ENCODE assay signal across 9 cellular contexts in the genomic region with DNA sequence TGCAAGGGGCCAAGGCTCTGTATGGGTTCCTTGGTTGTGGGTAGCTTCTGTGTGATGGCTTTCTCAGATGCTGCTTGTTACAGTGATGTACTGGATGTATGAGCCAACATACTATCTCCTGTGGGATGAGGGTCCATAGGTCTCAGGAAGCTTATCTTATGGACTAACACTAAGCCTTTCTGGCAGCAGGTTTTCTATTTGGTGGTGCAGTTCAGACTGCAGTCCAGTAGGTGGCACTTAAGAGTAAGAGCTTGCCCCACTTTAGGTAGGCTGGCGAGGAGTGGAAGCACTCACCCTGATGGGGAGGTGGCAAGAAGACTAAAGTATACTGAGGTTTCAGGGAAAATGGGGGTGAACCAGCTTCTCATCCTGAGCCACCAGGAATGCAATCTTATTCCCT.
DNase-seq lines count a peak whose midpoint lies in the region; ATAC-seq lines count a peak whose summit lies in the region.
"Had no signal": no experiment of that assay in that cellular context is flagged by ENCODE, and none has a peak within 500 bp of the region (broad histone marks: within the 10 kb centered on the region; RNA-seq: fewer than 3 reads in every experiment).

No MANE protein-coding gene starts in this region.

- H3K4me1 Mint-ChIP-seq in activated T-helper 2 cell treated with anti-CD3 and anti-CD28 coated beads, Interferon-gamma antibody, Interleukin-2, Interleukin-4, amounts not matched to agents 10 μg/mL and 5 μg/mL and 100 μg/mL, durations not matched to agents 14 hours and 24 hours and 36 hours (ENCODE audit: low read depth): peaks cover 7% of the 10 kb centered on the region

- no peaks in the 10 kb centered on the region for H3K36me3 ChIP-seq in H7 (replicated peaks; ENCODE audit: control insufficient read depth, insufficient read depth, low read length)
- no peaks in the 10 kb centered on the region for H3K36me3 ChIP-seq in aorta (ENCODE audit: control insufficient read depth in 1 of 2, insufficient read depth in 2 of 2, low read length in 1 of 2)
- H3K36me3 ChIP-seq: tibial nerve had no signal

- intact Hi-C loops in activated T-helper 2 cell treated with anti-CD3 and anti-CD28 coated beads, Interferon-gamma antibody, Interleukin-2, Interleukin-4, amounts not matched to agents 10 μg/mL and 5 μg/mL and 100 μg/mL, durations not matched to agents 14 hours and 24 hours and 36 hours (cut with micrococcal nuclease): loop anchor here (1.0 to 10.0 kb wide), 2 partner anchors 209 to 405 kb away; no protein-coding TSS in a partner anchor
- intact Hi-C loops in aorta (cut with DNase I): no loop called here

- no peaks in the 10 kb centered on the region for H3K9me3 Mint-ChIP-seq in activated T-helper 2 cell treated with anti-CD3 and anti-CD28 coated beads, Interferon-gamma antibody, Interleukin-2, Interleukin-4, amounts not matched to agents 10 μg/mL and 5 μg/mL and 100 μg/mL, durations not matched to agents 14 hours and 24 hours and 36 hours

- H3K27me3 ChIP-seq in H7 (ENCODE audit: control insufficient read depth, insufficient read depth, low read length) (no peaks in the 10 kb centered on the region), aorta (ENCODE audit: control insufficient read depth in 1 of 2, insufficient read depth in 2 of 2, low read length in 1 of 2) (no peaks in the 10 kb centered on the region)
- H3K27me3 ChIP-seq: tibial nerve had no signal

- no peak for ATAC-seq in aorta (ENCODE audit: low FRiP score)

- WGBS in aorta, 2 donors: 21 to 34% methylated on average over 1 of the region's 1 CpG

- H3K36me3 Mint-ChIP-seq in activated T-helper 2 cell treated with anti-CD3 and anti-CD28 coated beads, Interferon-gamma antibody, Interleukin-2, Interleukin-4, amounts not matched to agents 10 μg/mL and 5 μg/mL and 100 μg/mL, durations not matched to agents 14 hours and 24 hours and 36 hours (ENCODE audit: low read depth): no peaks in the 10 kb centered on the region

- no peaks in the 10 kb centered on the region for H3K9me3 ChIP-seq in aorta (ENCODE audit: control insufficient read depth, low read length)
- H3K9me3 ChIP-seq: tibial nerve had no signal

- DNase-seq in SIG-M5 treated with dmso at 0.1 percent for 504 hours (lab: John Stamatoyannopoulos, UW; ENCODE audit: unreplicated experiment) (peak; percentile 15), SIG-M5 (lab: John Stamatoyannopoulos, UW) (no peak), H7 (peak; percentile 41), NCI-H526 treated with DMSO at 0.1 percent for 48 hours (lab: John Stamatoyannopoulos, UW) (peak; percentile 15), islet precursor cell (peak; percentile 68), aorta (no peak)
- peak; percentile 8 for DNase-seq in activated T-helper 2 cell treated with anti-CD3 and anti-CD28 coated beads, Interferon-gamma antibody, Interleukin-2, Interleukin-4, amounts not matched to agents 10 μg/mL and 5 μg/mL and 100 μg/mL, durations not matched to agents 14 hours and 24 hours and 36 hours (ENCODE audit: low spot score)
- DNase-seq in stimulated activated CD8-positive, alpha-beta memory T cell treated with anti-CD3 and anti-CD28 coated beads, Interleukin-7, amount 100 ng/mL, for 24 hours (ENCODE audit: low read depth): peak; percentile 3

- H3K4me1 ChIP-seq in aorta (ENCODE audit: control insufficient read depth in 1 of 2, insufficient read depth in 2 of 2, low read length in 2 of 2): no peaks in the 10 kb centered on the region
- H3K4me1 ChIP-seq: tibial nerve had no signal

- H3K27me3 Mint-ChIP-seq in activated T-helper 2 cell treated with anti-CD3 and anti-CD28 coated beads, Interferon-gamma antibody, Interleukin-2, Interleukin-4, amounts not matched to agents 10 μg/mL and 5 μg/mL and 100 μg/mL, durations not matched to agents 14 hours and 24 hours and 36 hours (ENCODE audit: low read depth): peaks cover 3% of the 10 kb centered on the region

- H3K27ac Mint-ChIP-seq in activated T-helper 2 cell treated with anti-CD3 and anti-CD28 coated beads, Interferon-gamma antibody, Interleukin-2, Interleukin-4, amounts not matched to agents 10 μg/mL and 5 μg/mL and 100 μg/mL, durations not matched to agents 14 hours and 24 hours and 36 hours: no peak overlapping the region

- no peak overlapping the region for H3K27ac ChIP-seq in aorta (ENCODE audit: low read depth in 1 of 2, low read length in 2 of 2)
- H3K27ac ChIP-seq: tibial nerve had no signal

- H3K4me3 Mint-ChIP-seq in activated T-helper 2 cell treated with anti-CD3 and anti-CD28 coated beads, Interferon-gamma antibody, Interleukin-2, Interleukin-4, amounts not matched to agents 10 μg/mL and 5 μg/mL and 100 μg/mL, durations not matched to agents 14 hours and 24 hours and 36 hours (ENCODE audit: low read depth): no peak overlapping the region

- H3K4me3 ChIP-seq in H7 (ENCODE audit: insufficient read depth, low read depth, low read length): no peak overlapping the region
- H3K4me3 ChIP-seq in aorta (ENCODE audit: low read length in 2 of 2): no peak overlapping the region
- H3K4me3 ChIP-seq: tibial nerve had no signal

Comparison
In these comparisons a context has a peak if more than half of its experiments do, and no peak if none do; other contexts are left out.
1. DNase-seq: peak in SIG-M5 treated with dmso at 0.1 percent for 504 hours (single experiment), H7 (single experiment), NCI-H526 treated with DMSO at 0.1 percent for 48 hours (single experiment), activated T-helper 2 cell treated with anti-CD3 and anti-CD28 coated beads, Interferon-gamma antibody, Interleukin-2, Interleukin-4, amounts not matched to agents 10 μg/mL and 5 μg/mL and 100 μg/mL, durations not matched to agents 14 hours and 24 hours and 36 hours (single experiment), islet precursor cell (single experiment) and stimulated activated CD8-positive, alpha-beta memory T cell treated with anti-CD3 and anti-CD28 coated beads, Interleukin-7, amount 100 ng/mL, for 24 hours (single experiment); none in SIG-M5 (single experiment) and aorta (0 of 2).